Comparison of ENCODE assay signal across 8 cellular contexts in the genomic region with DNA sequence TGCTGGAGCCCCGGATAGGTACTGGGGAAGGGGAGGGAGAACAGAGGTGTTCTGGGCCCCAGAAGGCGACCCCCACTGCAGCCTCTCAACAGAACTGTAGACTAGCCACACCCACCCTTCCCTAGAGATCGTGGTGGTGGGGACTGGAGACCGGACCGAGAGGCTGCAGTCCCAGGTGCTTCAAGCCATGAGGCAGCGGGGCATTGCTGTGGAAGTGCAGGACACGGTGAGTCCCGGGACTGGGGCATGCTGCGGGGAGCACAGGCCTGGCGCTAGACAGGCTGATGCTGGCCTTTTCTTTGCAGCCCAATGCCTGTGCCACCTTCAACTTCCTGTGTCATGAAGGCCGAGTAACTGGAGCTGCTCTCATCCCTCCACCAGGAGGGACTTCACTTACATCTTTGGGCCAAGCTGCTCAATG. TPM values are rescaled to one million over a fixed set of nuclear protein-coding genes. Genes with fewer than 3 reads are reported as not detected.
DNase-seq lines count a peak whose midpoint lies in the region; ATAC-seq, FAIRE-seq and TF ChIP-seq lines count a peak whose summit lies in the region.

No MANE protein-coding gene starts in this region.

- peak overlapping the region; percentile 91 to 96 for H3K4me3 Mint-ChIP-seq in effector memory CD8-positive, alpha-beta T cell

- ATAC-seq in effector memory CD8-positive, alpha-beta T cell (replicated peaks), result no peak
- ATAC-seq in GM18517 (IDR thresholded peaks at IDR 0.05; ENCODE audit: unreplicated experiment), result no peak

- no peaks in the 10 kb centered on the region for H3F3A ChIP-seq in OCI-LY1 (ENCODE audit: insufficient read depth, low read length)

- H3K4me1 ChIP-seq in OCI-LY1 (ENCODE audit: insufficient read depth, low read length, severe bottlenecking) (peaks cover 58% of the 10 kb centered on the region), neutrophil (ENCODE audit: control insufficient read depth in 1 of 2, insufficient read depth in 1 of 2, low read depth in 1 of 2, low read length in 1 of 2) (peaks cover 36 to 41% of the 10 kb centered on the region in 2 experiments)

- peak; percentile 74 for TF ChIP-seq POLR2A in GM12892 (IDR thresholded peaks at IDR 0.05; ENCODE audit: low read depth, low read length)

- H3K27me3 Mint-ChIP-seq in effector memory CD8-positive, alpha-beta T cell, result no peaks in the 10 kb centered on the region

- H3K27me3 ChIP-seq in OCI-LY1 (ENCODE audit: insufficient read depth, low read length) (no peaks in the 10 kb centered on the region), neutrophil (no peaks in the 10 kb centered on the region)

- H3K9me3 Mint-ChIP-seq in effector memory CD8-positive, alpha-beta T cell, result no peaks in the 10 kb centered on the region

- no peak for FAIRE-seq in GM12892 (lab: Jason Lieb, UNC)

- peaks cover 27 to 32% of the 10 kb centered on the region in 2 donors for H3K4me1 Mint-ChIP-seq in effector memory CD8-positive, alpha-beta T cell (ENCODE audit: low read depth in 2 of 2)

- TF ChIP-seq CTCF in OCI-LY1 (IDR thresholded peaks at IDR 0.05; ENCODE audit: low read length), result no peak
- TF ChIP-seq CTCF in neutrophil (IDR thresholded peaks at IDR 0.05), result no peak
- TF ChIP-seq CTCF in GM20000 (IDR thresholded peaks at IDR 0.05; ENCODE audit: extremely low read depth, missing control alignments), result no peak

- H3K27ac ChIP-seq in OCI-LY1 (ENCODE audit: low read depth, low read length, poor library complexity, severe bottlenecking), result peak overlapping the region; percentile 96
- H3K27ac ChIP-seq in neutrophil, result peak overlapping the region; percentile 99

- peak overlapping the region; percentile 98 for H3K4me2 ChIP-seq in OCI-LY1 (ENCODE audit: low read length)

- H3K79me2 ChIP-seq in OCI-LY1 (ENCODE audit: insufficient read depth, low read length), result peaks cover 13% of the 10 kb centered on the region; the same call in 1 of the 2 replicates

- H3K9me3 ChIP-seq in OCI-LY1 (ENCODE audit: low read length) (no peaks in the 10 kb centered on the region), neutrophil (no peaks in the 10 kb centered on the region)

- H4K20me1 ChIP-seq in OCI-LY1 (ENCODE audit: insufficient read depth, low read length), result no peaks in the 10 kb centered on the region

- peaks cover 73% of the 10 kb centered on the region for H3K36me3 Mint-ChIP-seq in effector memory CD8-positive, alpha-beta T cell (ENCODE audit: insufficient read depth)

- peak overlapping the region; percentile 94 to 98 for H3K27ac Mint-ChIP-seq in effector memory CD8-positive, alpha-beta T cell

- H3K9me2 ChIP-seq in OCI-LY1 (ENCODE audit: low read depth, low read length), result no peaks in the 10 kb centered on the region

- peak overlapping the region; percentile 95 for H3K4me3 ChIP-seq in OCI-LY1 (ENCODE audit: low read depth, low read length, poor library complexity, severe bottlenecking)
- peak overlapping the region; percentile 95 to 99 for H3K4me3 ChIP-seq in neutrophil (ENCODE audit: low read depth in 1 of 2, low read length in 1 of 2)

- no peak overlapping the region for H2AFZ ChIP-seq in OCI-LY1 (ENCODE audit: low read length)

- peak overlapping the region; percentile 91 for H3K9ac ChIP-seq in OCI-LY1 (ENCODE audit: low read length)

- H3K36me3 ChIP-seq in OCI-LY1 (ENCODE audit: insufficient read depth, low read length), result peaks cover 48% of the 10 kb centered on the region
- H3K36me3 ChIP-seq in neutrophil, result peaks cover 36% of the 10 kb centered on the region

- DNase-seq in GM12892 (ENCODE audit: insufficient read length) (no peak), AG08396 (ENCODE audit: low spot score) (no peak), GM20000 (ENCODE audit: low spot score) (no peak), Ammon's horn (ENCODE audit: low spot score) (no peak)
- DNase-seq in effector memory CD8-positive, alpha-beta T cell, result no peak

RNA-seq across cellular contexts. Expression of gene NDUFAF3, which starts 0.8 kb away (rescaled TPM):
- 45.3 TPM for polyA plus RNA-seq in GM12892 (2012; ENCODE audit: missing spikeins)

RNA-seq across cellular contexts. Expression of gene DALRD3, which starts 4.4 kb away (rescaled TPM):
- 20.5 TPM for polyA plus RNA-seq in GM12892 (2012; ENCODE audit: missing spikeins)

RNA-seq across cellular contexts. Expression of gene IMPDH2, which starts 6.4 kb away (rescaled TPM):
- 252 TPM for polyA plus RNA-seq in GM12892 (2012; ENCODE audit: missing spikeins)

RNA-seq across cellular contexts. Expression of gene WDR6, which starts 15.6 kb away (rescaled TPM):
- 124 TPM for polyA plus RNA-seq in GM12892 (2012; ENCODE audit: missing spikeins)

RNA-seq across cellular contexts. Expression of gene P4HTM, which starts 32.7 kb away (rescaled TPM):
- polyA plus RNA-seq in GM12892 (2012; ENCODE audit: missing spikeins), result 9.7 TPM
